Comparison of ENCODE assay signal across 1 cellular context in the genomic region with DNA sequence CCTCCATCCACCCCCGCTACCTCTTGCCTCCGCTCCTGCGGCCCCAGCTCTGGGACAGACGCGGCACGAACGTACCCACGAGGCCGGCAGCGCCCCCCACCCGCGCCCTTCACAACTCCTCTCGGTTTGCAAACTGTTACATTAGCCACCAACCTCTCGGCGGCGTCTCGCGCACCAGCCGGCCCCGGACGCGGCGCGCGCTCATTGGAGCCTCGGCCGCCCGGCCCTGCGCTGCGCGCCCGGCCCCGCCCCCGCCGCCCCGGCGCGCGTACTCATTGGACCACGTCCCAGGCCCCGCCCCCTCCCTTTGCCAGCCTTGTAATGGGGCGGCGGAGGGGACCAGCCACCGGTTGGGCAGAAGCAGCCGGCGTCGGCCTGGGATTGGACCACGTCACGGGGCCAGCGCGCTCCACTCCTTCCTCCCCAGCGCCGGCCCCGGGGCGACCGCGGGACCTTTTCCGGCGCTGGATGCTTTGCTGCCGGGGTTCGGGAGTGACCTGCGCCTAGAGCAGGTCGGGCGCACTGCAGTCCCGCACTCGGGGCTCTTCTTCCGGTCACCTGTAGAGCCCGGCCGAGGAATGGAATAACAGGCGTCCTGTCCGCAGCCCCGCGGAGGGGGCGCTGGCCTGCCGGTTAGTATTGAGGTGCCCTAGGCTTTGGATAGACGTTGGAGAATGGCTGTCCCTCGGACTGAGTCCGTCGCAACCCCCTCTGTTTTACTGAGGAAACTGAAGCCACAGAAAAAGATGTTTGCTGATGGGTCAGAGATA.
TF ChIP-seq lines count a peak whose summit lies in the region.

A gene with protein sequence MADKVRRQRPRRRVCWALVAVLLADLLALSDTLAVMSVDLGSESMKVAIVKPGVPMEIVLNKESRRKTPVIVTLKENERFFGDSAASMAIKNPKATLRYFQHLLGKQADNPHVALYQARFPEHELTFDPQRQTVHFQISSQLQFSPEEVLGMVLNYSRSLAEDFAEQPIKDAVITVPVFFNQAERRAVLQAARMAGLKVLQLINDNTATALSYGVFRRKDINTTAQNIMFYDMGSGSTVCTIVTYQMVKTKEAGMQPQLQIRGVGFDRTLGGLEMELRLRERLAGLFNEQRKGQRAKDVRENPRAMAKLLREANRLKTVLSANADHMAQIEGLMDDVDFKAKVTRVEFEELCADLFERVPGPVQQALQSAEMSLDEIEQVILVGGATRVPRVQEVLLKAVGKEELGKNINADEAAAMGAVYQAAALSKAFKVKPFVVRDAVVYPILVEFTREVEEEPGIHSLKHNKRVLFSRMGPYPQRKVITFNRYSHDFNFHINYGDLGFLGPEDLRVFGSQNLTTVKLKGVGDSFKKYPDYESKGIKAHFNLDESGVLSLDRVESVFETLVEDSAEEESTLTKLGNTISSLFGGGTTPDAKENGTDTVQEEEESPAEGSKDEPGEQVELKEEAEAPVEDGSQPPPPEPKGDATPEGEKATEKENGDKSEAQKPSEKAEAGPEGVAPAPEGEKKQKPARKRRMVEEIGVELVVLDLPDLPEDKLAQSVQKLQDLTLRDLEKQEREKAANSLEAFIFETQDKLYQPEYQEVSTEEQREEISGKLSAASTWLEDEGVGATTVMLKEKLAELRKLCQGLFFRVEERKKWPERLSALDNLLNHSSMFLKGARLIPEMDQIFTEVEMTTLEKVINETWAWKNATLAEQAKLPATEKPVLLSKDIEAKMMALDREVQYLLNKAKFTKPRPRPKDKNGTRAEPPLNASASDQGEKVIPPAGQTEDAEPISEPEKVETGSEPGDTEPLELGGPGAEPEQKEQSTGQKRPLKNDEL (minus strand): TSS at position 206 of the 770 bp plus-strand sequence. CDS start 1,045 bp downstream, outside the sequence.

TF ChIP-seq in HepG2, 621 proteins besides CTCF, POLR2A, EP300 and RAD21 (continued from another document and continues in another):
- TF ChIP-seq, protein P1, sequence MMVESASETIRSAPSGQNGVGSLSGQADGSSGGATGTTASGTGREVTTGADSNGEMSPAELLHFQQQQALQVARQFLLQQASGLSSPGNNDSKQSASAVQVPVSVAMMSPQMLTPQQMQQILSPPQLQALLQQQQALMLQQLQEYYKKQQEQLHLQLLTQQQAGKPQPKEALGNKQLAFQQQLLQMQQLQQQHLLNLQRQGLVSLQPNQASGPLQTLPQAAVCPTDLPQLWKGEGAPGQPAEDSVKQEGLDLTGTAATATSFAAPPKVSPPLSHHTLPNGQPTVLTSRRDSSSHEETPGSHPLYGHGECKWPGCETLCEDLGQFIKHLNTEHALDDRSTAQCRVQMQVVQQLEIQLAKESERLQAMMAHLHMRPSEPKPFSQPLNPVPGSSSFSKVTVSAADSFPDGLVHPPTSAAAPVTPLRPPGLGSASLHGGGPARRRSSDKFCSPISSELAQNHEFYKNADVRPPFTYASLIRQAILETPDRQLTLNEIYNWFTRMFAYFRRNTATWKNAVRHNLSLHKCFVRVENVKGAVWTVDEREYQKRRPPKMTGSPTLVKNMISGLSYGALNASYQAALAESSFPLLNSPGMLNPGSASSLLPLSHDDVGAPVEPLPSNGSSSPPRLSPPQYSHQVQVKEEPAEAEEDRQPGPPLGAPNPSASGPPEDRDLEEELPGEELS (CRISPR knock-in tag; IDR thresholded peaks at IDR 0.05) = no peak
- TF ChIP-seq ZNF296 (CRISPR knock-in tag; conservative IDR thresholded peaks at IDR 0.05) (no peak), ZNF350 (CRISPR knock-in tag; IDR thresholded peaks at IDR 0.05; ENCODE audit: borderline replicate concordance, low read depth) (0 out of 2 replicates have a peak, but pooled peaks have one; percentile 43), PLRG1 (conservative IDR thresholded peaks at IDR 0.05) (no peak), JARID2 (CRISPR knock-in tag; IDR thresholded peaks at IDR 0.05; ENCODE audit: insufficient replicate concordance) (no peak), ZNF33B (CRISPR knock-in tag; IDR thresholded peaks at IDR 0.05) (no peak), ZNF775 (CRISPR knock-in tag; IDR thresholded peaks at IDR 0.05; ENCODE audit: borderline replicate concordance) (no peak), ZSCAN30 (CRISPR knock-in tag; IDR thresholded peaks at IDR 0.05) (no peak), GATAD1 (CRISPR knock-in tag; IDR thresholded peaks at IDR 0.05) (peak; percentile 81), KMT2B (CRISPR knock-in tag; IDR thresholded peaks at IDR 0.05) (no peak), ZNF121 (CRISPR knock-in tag; IDR thresholded peaks at IDR 0.05) (no peak), KLF9 (CRISPR knock-in tag; IDR thresholded peaks at IDR 0.05; ENCODE audit: low read depth) (no peak; the same call in 1 of the 2 replicates), ZNF547 (CRISPR knock-in tag; IDR thresholded peaks at IDR 0.05) (no peak), CCAR2 (optimal IDR thresholded peaks at IDR 0.05; ENCODE audit: low read depth, low read length) (no peak), ZNF260 (CRISPR knock-in tag; IDR thresholded peaks at IDR 0.05; ENCODE audit: borderline replicate concordance, low read depth) (no peak), PRMT3 (CRISPR knock-in tag; IDR thresholded peaks at IDR 0.05; ENCODE audit: borderline replicate concordance, low read depth) (no peak)
- TF ChIP-seq, protein P2, sequence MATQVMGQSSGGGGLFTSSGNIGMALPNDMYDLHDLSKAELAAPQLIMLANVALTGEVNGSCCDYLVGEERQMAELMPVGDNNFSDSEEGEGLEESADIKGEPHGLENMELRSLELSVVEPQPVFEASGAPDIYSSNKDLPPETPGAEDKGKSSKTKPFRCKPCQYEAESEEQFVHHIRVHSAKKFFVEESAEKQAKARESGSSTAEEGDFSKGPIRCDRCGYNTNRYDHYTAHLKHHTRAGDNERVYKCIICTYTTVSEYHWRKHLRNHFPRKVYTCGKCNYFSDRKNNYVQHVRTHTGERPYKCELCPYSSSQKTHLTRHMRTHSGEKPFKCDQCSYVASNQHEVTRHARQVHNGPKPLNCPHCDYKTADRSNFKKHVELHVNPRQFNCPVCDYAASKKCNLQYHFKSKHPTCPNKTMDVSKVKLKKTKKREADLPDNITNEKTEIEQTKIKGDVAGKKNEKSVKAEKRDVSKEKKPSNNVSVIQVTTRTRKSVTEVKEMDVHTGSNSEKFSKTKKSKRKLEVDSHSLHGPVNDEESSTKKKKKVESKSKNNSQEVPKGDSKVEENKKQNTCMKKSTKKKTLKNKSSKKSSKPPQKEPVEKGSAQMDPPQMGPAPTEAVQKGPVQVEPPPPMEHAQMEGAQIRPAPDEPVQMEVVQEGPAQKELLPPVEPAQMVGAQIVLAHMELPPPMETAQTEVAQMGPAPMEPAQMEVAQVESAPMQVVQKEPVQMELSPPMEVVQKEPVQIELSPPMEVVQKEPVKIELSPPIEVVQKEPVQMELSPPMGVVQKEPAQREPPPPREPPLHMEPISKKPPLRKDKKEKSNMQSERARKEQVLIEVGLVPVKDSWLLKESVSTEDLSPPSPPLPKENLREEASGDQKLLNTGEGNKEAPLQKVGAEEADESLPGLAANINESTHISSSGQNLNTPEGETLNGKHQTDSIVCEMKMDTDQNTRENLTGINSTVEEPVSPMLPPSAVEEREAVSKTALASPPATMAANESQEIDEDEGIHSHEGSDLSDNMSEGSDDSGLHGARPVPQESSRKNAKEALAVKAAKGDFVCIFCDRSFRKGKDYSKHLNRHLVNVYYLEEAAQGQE (IDR thresholded peaks at IDR 0.05; ENCODE audit: borderline replicate concordance in 1 of 2, low read depth in 1 of 2, low read length in 2 of 2) = peak in 1 of 2 experiments; percentile 33; a peak in 1 of 4 replicates
- TF ChIP-seq, protein P3, sequence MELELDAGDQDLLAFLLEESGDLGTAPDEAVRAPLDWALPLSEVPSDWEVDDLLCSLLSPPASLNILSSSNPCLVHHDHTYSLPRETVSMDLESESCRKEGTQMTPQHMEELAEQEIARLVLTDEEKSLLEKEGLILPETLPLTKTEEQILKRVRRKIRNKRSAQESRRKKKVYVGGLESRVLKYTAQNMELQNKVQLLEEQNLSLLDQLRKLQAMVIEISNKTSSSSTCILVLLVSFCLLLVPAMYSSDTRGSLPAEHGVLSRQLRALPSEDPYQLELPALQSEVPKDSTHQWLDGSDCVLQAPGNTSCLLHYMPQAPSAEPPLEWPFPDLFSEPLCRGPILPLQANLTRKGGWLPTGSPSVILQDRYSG (CRISPR knock-in tag; IDR thresholded peaks at IDR 0.05) = no peak
- TF ChIP-seq, protein P4, sequence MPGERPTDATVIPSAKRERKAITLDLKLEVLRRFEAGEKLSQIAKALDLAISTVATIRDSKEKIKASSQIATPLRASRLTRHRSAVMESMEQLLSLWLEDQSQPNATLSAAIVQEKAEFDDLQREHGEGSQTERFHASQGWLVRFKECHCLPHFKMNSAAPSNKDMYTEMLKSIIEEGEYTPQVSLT (CRISPR knock-in tag; IDR thresholded peaks at IDR 0.05; ENCODE audit: borderline replicate concordance, low read depth) = no peak
- TF ChIP-seq, protein P5, sequence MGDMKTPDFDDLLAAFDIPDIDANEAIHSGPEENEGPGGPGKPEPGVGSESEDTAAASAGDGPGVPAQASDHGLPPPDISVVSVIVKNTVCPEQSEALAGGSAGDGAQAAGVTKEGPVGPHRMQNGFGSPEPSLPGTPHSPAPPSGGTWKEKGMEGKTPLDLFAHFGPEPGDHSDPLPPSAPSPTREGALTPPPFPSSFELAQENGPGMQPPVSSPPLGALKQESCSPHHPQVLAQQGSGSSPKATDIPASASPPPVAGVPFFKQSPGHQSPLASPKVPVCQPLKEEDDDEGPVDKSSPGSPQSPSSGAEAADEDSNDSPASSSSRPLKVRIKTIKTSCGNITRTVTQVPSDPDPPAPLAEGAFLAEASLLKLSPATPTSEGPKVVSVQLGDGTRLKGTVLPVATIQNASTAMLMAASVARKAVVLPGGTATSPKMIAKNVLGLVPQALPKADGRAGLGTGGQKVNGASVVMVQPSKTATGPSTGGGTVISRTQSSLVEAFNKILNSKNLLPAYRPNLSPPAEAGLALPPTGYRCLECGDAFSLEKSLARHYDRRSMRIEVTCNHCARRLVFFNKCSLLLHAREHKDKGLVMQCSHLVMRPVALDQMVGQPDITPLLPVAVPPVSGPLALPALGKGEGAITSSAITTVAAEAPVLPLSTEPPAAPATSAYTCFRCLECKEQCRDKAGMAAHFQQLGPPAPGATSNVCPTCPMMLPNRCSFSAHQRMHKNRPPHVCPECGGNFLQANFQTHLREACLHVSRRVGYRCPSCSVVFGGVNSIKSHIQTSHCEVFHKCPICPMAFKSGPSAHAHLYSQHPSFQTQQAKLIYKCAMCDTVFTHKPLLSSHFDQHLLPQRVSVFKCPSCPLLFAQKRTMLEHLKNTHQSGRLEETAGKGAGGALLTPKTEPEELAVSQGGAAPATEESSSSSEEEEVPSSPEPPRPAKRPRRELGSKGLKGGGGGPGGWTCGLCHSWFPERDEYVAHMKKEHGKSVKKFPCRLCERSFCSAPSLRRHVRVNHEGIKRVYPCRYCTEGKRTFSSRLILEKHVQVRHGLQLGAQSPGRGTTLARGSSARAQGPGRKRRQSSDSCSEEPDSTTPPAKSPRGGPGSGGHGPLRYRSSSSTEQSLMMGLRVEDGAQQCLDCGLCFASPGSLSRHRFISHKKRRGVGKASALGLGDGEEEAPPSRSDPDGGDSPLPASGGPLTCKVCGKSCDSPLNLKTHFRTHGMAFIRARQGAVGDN (CRISPR knock-in tag; IDR thresholded peaks at IDR 0.05) = peak; percentile 78
- TF ChIP-seq, protein P6, sequence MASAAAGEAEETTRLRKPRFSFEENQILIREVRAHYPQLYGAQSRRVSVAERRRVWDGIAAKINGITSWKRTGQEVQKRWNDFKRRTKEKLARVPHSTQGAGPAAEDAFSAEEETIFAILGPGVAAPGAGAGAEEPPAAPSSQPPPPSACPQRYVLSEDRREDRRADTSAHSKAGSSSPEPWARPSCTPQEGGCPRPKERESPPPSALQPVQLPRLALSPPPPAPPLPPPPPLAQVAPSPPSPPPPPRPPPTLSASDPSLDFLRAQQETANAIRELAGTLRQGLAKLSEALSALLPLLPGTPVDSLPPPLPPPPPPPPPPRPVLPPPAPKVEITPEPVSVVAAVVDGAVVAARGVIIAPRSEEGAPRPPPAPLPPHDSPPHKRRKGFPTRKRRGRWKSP (CRISPR knock-in tag; IDR thresholded peaks at IDR 0.05) = peak; percentile 48; the same call in 1 of the 2 replicates
- TF ChIP-seq, protein P7, sequence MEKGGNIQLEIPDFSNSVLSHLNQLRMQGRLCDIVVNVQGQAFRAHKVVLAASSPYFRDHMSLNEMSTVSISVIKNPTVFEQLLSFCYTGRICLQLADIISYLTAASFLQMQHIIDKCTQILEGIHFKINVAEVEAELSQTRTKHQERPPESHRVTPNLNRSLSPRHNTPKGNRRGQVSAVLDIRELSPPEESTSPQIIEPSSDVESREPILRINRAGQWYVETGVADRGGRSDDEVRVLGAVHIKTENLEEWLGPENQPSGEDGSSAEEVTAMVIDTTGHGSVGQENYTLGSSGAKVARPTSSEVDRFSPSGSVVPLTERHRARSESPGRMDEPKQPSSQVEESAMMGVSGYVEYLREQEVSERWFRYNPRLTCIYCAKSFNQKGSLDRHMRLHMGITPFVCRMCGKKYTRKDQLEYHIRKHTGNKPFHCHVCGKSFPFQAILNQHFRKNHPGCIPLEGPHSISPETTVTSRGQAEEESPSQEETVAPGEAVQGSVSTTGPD (CRISPR knock-in tag; IDR thresholded peaks at IDR 0.05) = no peak
- TF ChIP-seq, protein P8, sequence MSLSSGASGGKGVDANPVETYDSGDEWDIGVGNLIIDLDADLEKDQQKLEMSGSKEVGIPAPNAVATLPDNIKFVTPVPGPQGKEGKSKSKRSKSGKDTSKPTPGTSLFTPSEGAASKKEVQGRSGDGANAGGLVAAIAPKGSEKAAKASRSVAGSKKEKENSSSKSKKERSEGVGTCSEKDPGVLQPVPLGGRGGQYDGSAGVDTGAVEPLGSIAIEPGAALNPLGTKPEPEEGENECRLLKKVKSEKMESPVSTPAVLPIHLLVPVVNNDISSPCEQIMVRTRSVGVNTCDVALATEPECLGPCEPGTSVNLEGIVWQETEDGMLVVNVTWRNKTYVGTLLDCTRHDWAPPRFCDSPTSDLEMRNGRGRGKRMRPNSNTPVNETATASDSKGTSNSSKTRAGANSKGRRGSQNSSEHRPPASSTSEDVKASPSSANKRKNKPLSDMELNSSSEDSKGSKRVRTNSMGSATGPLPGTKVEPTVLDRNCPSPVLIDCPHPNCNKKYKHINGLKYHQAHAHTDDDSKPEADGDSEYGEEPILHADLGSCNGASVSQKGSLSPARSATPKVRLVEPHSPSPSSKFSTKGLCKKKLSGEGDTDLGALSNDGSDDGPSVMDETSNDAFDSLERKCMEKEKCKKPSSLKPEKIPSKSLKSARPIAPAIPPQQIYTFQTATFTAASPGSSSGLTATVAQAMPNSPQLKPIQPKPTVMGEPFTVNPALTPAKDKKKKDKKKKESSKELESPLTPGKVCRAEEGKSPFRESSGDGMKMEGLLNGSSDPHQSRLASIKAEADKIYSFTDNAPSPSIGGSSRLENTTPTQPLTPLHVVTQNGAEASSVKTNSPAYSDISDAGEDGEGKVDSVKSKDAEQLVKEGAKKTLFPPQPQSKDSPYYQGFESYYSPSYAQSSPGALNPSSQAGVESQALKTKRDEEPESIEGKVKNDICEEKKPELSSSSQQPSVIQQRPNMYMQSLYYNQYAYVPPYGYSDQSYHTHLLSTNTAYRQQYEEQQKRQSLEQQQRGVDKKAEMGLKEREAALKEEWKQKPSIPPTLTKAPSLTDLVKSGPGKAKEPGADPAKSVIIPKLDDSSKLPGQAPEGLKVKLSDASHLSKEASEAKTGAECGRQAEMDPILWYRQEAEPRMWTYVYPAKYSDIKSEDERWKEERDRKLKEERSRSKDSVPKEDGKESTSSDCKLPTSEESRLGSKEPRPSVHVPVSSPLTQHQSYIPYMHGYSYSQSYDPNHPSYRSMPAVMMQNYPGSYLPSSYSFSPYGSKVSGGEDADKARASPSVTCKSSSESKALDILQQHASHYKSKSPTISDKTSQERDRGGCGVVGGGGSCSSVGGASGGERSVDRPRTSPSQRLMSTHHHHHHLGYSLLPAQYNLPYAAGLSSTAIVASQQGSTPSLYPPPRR (CRISPR knock-in tag; IDR thresholded peaks at IDR 0.05; ENCODE audit: borderline replicate concordance) = 0 out of 2 replicates have a peak, but pooled peaks have one; percentile 14
- TF ChIP-seq, protein P9, sequence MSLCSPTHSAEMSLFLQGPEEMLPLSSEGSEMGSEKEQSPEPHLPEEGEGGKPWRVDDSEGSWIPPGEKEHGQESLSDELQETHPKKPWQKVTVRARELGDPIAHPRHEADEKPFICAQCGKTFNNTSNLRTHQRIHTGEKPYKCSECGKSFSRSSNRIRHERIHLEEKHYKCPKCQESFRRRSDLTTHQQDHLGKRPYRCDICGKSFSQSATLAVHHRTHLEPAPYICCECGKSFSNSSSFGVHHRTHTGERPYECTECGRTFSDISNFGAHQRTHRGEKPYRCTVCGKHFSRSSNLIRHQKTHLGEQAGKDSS (CRISPR knock-in tag; IDR thresholded peaks at IDR 0.05; ENCODE audit: borderline replicate concordance, low read depth) = no peak
